Comparison of ENCODE assay signal across 16 cellular contexts in genomic region chr5:132979367-132979935, GRCh38. TPM values are rescaled to one million over a fixed set of nuclear protein-coding genes. Genes with fewer than 3 reads are reported as not detected.
DNase-seq lines count a peak whose midpoint lies in the region; ATAC-seq and TF ChIP-seq lines count a peak whose summit lies in the region.
"Had no signal": no experiment of that assay in that cellular context is flagged by ENCODE, and none has a peak within 500 bp of the region (broad histone marks: within the 10 kb centered on the region; RNA-seq: fewer than 3 reads in every experiment).

No MANE protein-coding gene starts in this region.

- TF ChIP-seq CTCF in foreskin keratinocyte (conservative IDR thresholded peaks at IDR 0.05) (no peak), mesothelial cell of epicardium (IDR thresholded peaks at IDR 0.05; ENCODE audit: unreplicated experiment) (no peak)

- ATAC-seq in foreskin keratinocyte, result peak; percentile 71
- no peak for ATAC-seq in activated T-cell treated with anti-CD3 and anti-CD28 coated beads, Interleukin-2, amount 50 U/mL, for 72 hours (replicated peaks in 1 of 2)

- H3K27me3 ChIP-seq in foreskin keratinocyte, result no peaks in the 10 kb centered on the region

- no peaks in the 10 kb centered on the region for H3K4me1 Mint-ChIP-seq in activated T-cell treated with anti-CD3 and anti-CD28 coated beads, Interleukin-2, amount 50 U/mL, for 72 hours (ENCODE audit: low read depth)
- H3K4me1 Mint-ChIP-seq in mesothelial cell of epicardium, result no peaks in the 10 kb centered on the region
- H3K4me1 Mint-ChIP-seq: activated naive CD4-positive, alpha-beta T cell treated with anti-CD3 and anti-CD28 coated beads, Interleukin-2, amount 50 U/mL, for 24 hours had no signal

- DNase-seq in AG08396 (ENCODE audit: low spot score), result peak; percentile 33
- DNase-seq in M059J (ENCODE audit: low read depth), result peak; percentile 65
- peak; percentile 55 for DNase-seq in SKM-1 treated with dmso at 0.1 percent for 144 hours (lab: John Stamatoyannopoulos, UW; ENCODE audit: unreplicated experiment)
- peak; percentile 40 to 60 for DNase-seq in foreskin keratinocyte
- DNase-seq in activated T-cell treated with anti-CD3 and anti-CD28 coated beads, Interleukin-2, amount 50 U/mL, for 72 hours, result no peak
- DNase-seq in C1 segment of cervical spinal cord (lab: John Stamatoyannopoulos, UW), result no peak
- DNase-seq in NCI-H1930 (lab: John Stamatoyannopoulos, UW), result no peak
- DNase-seq in mesothelial cell of epicardium (ENCODE audit: low spot score in 2 of 2, unreplicated experiment in 2 of 2), result no peak
- DNase-seq: central memory CD4-positive, alpha-beta T cell; DND-41; erythroblast; NCI-H1417 treated with DMSO at 0.1 percent for 48 hours; NCI-H510A treated with DMSO at 0.1 percent for 48 hours; SHP77 treated with DMSO at 0.1 percent for 48 hours had no signal

- H3K27ac ChIP-seq in foreskin keratinocyte, result no peak overlapping the region

- H3K27me3 Mint-ChIP-seq in activated T-cell treated with anti-CD3 and anti-CD28 coated beads, Interleukin-2, amount 50 U/mL, for 72 hours (ENCODE audit: low read depth), result no peaks in the 10 kb centered on the region
- no peaks in the 10 kb centered on the region for H3K27me3 Mint-ChIP-seq in mesothelial cell of epicardium (ENCODE audit: low read depth)
- H3K27me3 Mint-ChIP-seq: activated naive CD4-positive, alpha-beta T cell treated with anti-CD3 and anti-CD28 coated beads, Interleukin-2, amount 50 U/mL, for 24 hours; type B pancreatic cell had no signal

- peaks cover 3 to 4% of the 10 kb centered on the region in 2 donors for H3K36me3 Mint-ChIP-seq in activated T-cell treated with anti-CD3 and anti-CD28 coated beads, Interleukin-2, amount 50 U/mL, for 72 hours (ENCODE audit: insufficient read depth in 2 of 2)
- H3K36me3 Mint-ChIP-seq in mesothelial cell of epicardium, result no peaks in the 10 kb centered on the region
- H3K36me3 Mint-ChIP-seq: type B pancreatic cell had no signal

- no peak overlapping the region for H3K27ac Mint-ChIP-seq in activated T-cell treated with anti-CD3 and anti-CD28 coated beads, Interleukin-2, amount 50 U/mL, for 72 hours
- H3K27ac Mint-ChIP-seq in mesothelial cell of epicardium, result no peak overlapping the region
- H3K27ac Mint-ChIP-seq: activated naive CD4-positive, alpha-beta T cell treated with anti-CD3 and anti-CD28 coated beads, Interleukin-2, amount 50 U/mL, for 24 hours; type B pancreatic cell had no signal

- H3K4me3 Mint-ChIP-seq in activated T-cell treated with anti-CD3 and anti-CD28 coated beads, Interleukin-2, amount 50 U/mL, for 72 hours, result no peak overlapping the region
- no peak overlapping the region for H3K4me3 Mint-ChIP-seq in mesothelial cell of epicardium
- H3K4me3 Mint-ChIP-seq: activated naive CD4-positive, alpha-beta T cell treated with anti-CD3 and anti-CD28 coated beads, Interleukin-2, amount 50 U/mL, for 24 hours; type B pancreatic cell had no signal

- H3K4me1 ChIP-seq in foreskin keratinocyte, result peaks cover 10% of the 10 kb centered on the region

- H3K9me3 Mint-ChIP-seq in activated T-cell treated with anti-CD3 and anti-CD28 coated beads, Interleukin-2, amount 50 U/mL, for 72 hours, result peaks cover 0 to 6% of the 10 kb centered on the region in 2 donors
- H3K9me3 Mint-ChIP-seq in mesothelial cell of epicardium, result peaks cover 14% of the 10 kb centered on the region
- H3K9me3 Mint-ChIP-seq: activated naive CD4-positive, alpha-beta T cell treated with anti-CD3 and anti-CD28 coated beads, Interleukin-2, amount 50 U/mL, for 24 hours had no signal

RNA-seq across cellular contexts. Expression of gene AFF4, which starts 16.0 kb away (rescaled TPM):
- 31.8 and 39.2 TPM in 2 replicates for total RNA-seq in M059J (2014; rRNA removed; shearing (Covaris generic))
- total RNA-seq in foreskin keratinocyte, result 52.0 and 58.0 TPM in 2 replicates
- polyA plus RNA-seq in foreskin keratinocyte, result 6.4 and 6.9 TPM in 2 replicates
- 10 to 100 TPM; 33.6 to 34.9 TPM for total RNA-seq in activated T-cell treated with anti-CD3 and anti-CD28 coated beads, Interleukin-2, amount 50 U/mL, for 72 hours
- 117 to 119 TPM (median 117 TPM) in 3 replicates for total RNA-seq in mesothelial cell of epicardium

RNA-seq across cellular contexts. Expression of gene ZCCHC10, which starts 46.9 kb away (rescaled TPM):
- 45.1 and 46.4 TPM in 2 replicates for total RNA-seq in M059J (2014; rRNA removed; shearing (Covaris generic))
- 29.7 and 31.9 TPM in 2 replicates for total RNA-seq in foreskin keratinocyte
- 21.9 and 24.0 TPM in 2 replicates for polyA plus RNA-seq in foreskin keratinocyte
- 10 to 100 TPM; 23.7 to 30.6 TPM for total RNA-seq in activated T-cell treated with anti-CD3 and anti-CD28 coated beads, Interleukin-2, amount 50 U/mL, for 72 hours
- total RNA-seq in mesothelial cell of epicardium, result 18.2 to 19.5 TPM (median 18.7 TPM) in 3 replicates

Comparison
In these comparisons a context has a peak if more than half of its experiments do, and no peak if none do; other contexts are left out.
1. DNase-seq: peak in AG08396 (single experiment), M059J (single experiment), SKM-1 treated with dmso at 0.1 percent for 144 hours (single experiment) and foreskin keratinocyte (2 of 2); none in activated T-cell treated with anti-CD3 and anti-CD28 coated beads, Interleukin-2, amount 50 U/mL, for 72 hours (0 of 2), C1 segment of cervical spinal cord (0 of 14), NCI-H1930 (0 of 2) and mesothelial cell of epicardium (0 of 2).